In genomic region chrX:149504915-149505651, GRCh38 we compare ENCODE assay signal across 8 cellular contexts. TPM values are rescaled to one million over a fixed set of nuclear protein-coding genes. Genes with fewer than 3 reads are reported as not detected.
A peak's percentile ranks its signal among the peaks of the same experiment; 100 is the strongest.
DNase-seq lines count a peak whose midpoint lies in the region; ATAC-seq and TF ChIP-seq lines count a peak whose summit lies in the region.

Gene IDS, minus strand, starts transcription at chrX:149505306. Its CDS starts 169 bp downstream, at chrX:149505137.

- DNase-seq in BE2C (peak; percentile 92), GM19238 (ENCODE audit: insufficient read length, low spot score) (peak; percentile 57), NCI-H524 treated with DMSO at 0.1 percent for 48 hours (lab: John Stamatoyannopoulos, UW) (peak; percentile 43)
- peak; percentile 77 for DNase-seq in activated CD4-positive, alpha-beta T cell treated with anti-CD3 and anti-CD28 coated beads for 4 hours
- peak; percentile 47 to 79 (median 60) for DNase-seq in stimulated activated CD4-positive, alpha-beta T cell treated with anti-CD3 and anti-CD28 coated beads, Interleukin-1b, Interleukin-23, amount 100 ng/mL, for 24 hours (ENCODE audit: low read depth in 4 of 4, low spot score in 1 of 4)

- H3K27ac ChIP-seq in cingulate gyrus (ENCODE audit: low read depth, low read length) (peak within 1 kb of the TSS; percentile 90), layer of hippocampus (ENCODE audit: low read depth, low read length) (peak within 1 kb of the TSS; percentile 69)

- no peaks in the 10 kb centered on the region for H3K27me3 ChIP-seq in BE2C
- H3K27me3 ChIP-seq in layer of hippocampus (ENCODE audit: control insufficient read depth, insufficient read depth, low read length) = no peaks in the 10 kb centered on the region

- H3K36me3 ChIP-seq in BE2C = peaks cover 17% of the 10 kb centered on the region

- no peak for TF ChIP-seq CTCF in BE2C (IDR thresholded peaks at IDR 0.05; ENCODE audit: low read depth, low read length)

- ATAC-seq in HG03439 (IDR thresholded peaks at IDR 0.05; ENCODE audit: unreplicated experiment) = peak; percentile 79

- H3K4me1 ChIP-seq in BE2C = no peaks in the 10 kb centered on the region; the same call in 1 of the 2 replicates

- H3K9me3 ChIP-seq in BE2C = no peaks in the 10 kb centered on the region

- H3K4me3 ChIP-seq in BE2C (ENCODE audit: low read depth, low read length) = peak within 1 kb of the TSS; percentile 76

RNA-seq across cellular contexts. Expression of gene IDS, which starts in this region (rescaled TPM):
- 213 TPM for polyA plus RNA-seq in BE2C (2012; ENCODE audit: insufficient read depth, insufficient read length, low read depth)

Comparison
In these comparisons a context has a peak if more than half of its experiments do, and no peak if none do; other contexts are left out.
1. Peak in every context shown above with its lines: DNase-seq, ATAC-seq, H3K4me3 ChIP-seq and H3K27ac ChIP-seq.